In genomic region chr13:66341038-66341437, GRCh38 we compare ENCODE assay signal across 13 cellular contexts.
DNase-seq lines count a peak whose midpoint lies in the region; ATAC-seq and TF ChIP-seq lines count a peak whose summit lies in the region.
"Had no signal": no experiment of that assay in that cellular context is flagged by ENCODE, and none has a peak within 500 bp of the region (broad histone marks: within the 10 kb centered on the region; RNA-seq: fewer than 3 reads in every experiment).

No MANE protein-coding gene starts in this region.

- H4K20me1 ChIP-seq in GM23338 (replicated peaks; ENCODE audit: insufficient read depth) = no peaks in the 10 kb centered on the region
- H4K20me1 ChIP-seq: BLaER1 treated with 17β-estradiol and CSF1 and Interleukin-3, amounts not matched to agents 10 nM and 100 nM had no signal

- H3K27ac ChIP-seq in GM23338 (ENCODE audit: low read depth) = no peak overlapping the region
- H3K27ac ChIP-seq: 22Rv1; BLaER1 treated with 17β-estradiol and CSF1 and Interleukin-3, amounts not matched to agents 10 nM and 100 nM had no signal

- H3K4me2 ChIP-seq in GM23338 = no peak overlapping the region
- H3K4me2 ChIP-seq: BLaER1 treated with 17β-estradiol and CSF1 and Interleukin-3, amounts not matched to agents 10 nM and 100 nM had no signal

- ATAC-seq in GM23338 (no peak), WTC11 (peak; percentile 24; the same call in 1 of the 2 replicates), HG03354 (IDR thresholded peaks at IDR 0.05; ENCODE audit: poor library complexity, severe bottlenecking, unreplicated experiment) (no peak)

- no peaks in the 10 kb centered on the region for H3K36me3 Mint-ChIP-seq in GM23338 (ENCODE audit: low read depth)
- H3K36me3 Mint-ChIP-seq in WTC11 = no peaks in the 10 kb centered on the region
- H3K36me3 Mint-ChIP-seq in nephron (ENCODE audit: low read depth) = no peaks in the 10 kb centered on the region
- no peaks in the 10 kb centered on the region for H3K36me3 Mint-ChIP-seq in progenitor cell of endocrine pancreas (ENCODE audit: insufficient read depth)
- H3K36me3 Mint-ChIP-seq: CD4-positive, CD25-positive, alpha-beta regulatory T cell had no signal

- H3K9me3 Mint-ChIP-seq in GM23338 (no peaks in the 10 kb centered on the region), WTC11 (no peaks in the 10 kb centered on the region), nephron (no peaks in the 10 kb centered on the region), progenitor cell of endocrine pancreas (ENCODE audit: low read depth) (no peaks in the 10 kb centered on the region)

- no peaks in the 10 kb centered on the region for H3K79me2 ChIP-seq in GM23338 (replicated peaks; ENCODE audit: insufficient read depth)

- H3K4me3 Mint-ChIP-seq in GM23338 (no peak overlapping the region), WTC11 (no peak overlapping the region), nephron (no peak overlapping the region), progenitor cell of endocrine pancreas (ENCODE audit: low read depth) (no peak overlapping the region)
- H3K4me3 Mint-ChIP-seq: CD4-positive, CD25-positive, alpha-beta regulatory T cell had no signal

- POLR2A ChIA-PET in WTC11 (lab: Charles Lee) = no interaction called here

- H3K27me3 Mint-ChIP-seq in GM23338 (ENCODE audit: insufficient read depth, low read depth, poor library complexity) (peaks cover 2% of the 10 kb centered on the region), WTC11 (ENCODE audit: low read depth) (no peaks in the 10 kb centered on the region), nephron (ENCODE audit: low read depth) (no peaks in the 10 kb centered on the region), progenitor cell of endocrine pancreas (no peaks in the 10 kb centered on the region)
- H3K27me3 Mint-ChIP-seq: CD4-positive, CD25-positive, alpha-beta regulatory T cell had no signal

- H3F3A ChIP-seq in GM23338 (replicated peaks; ENCODE audit: low read depth) = no peaks in the 10 kb centered on the region

- no peak overlapping the region for H3K4me3 ChIP-seq in GM23338
- H3K4me3 ChIP-seq: BLaER1 treated with 17β-estradiol and CSF1 and Interleukin-3, amounts not matched to agents 10 nM and 100 nM had no signal

- H3K36me3 ChIP-seq in GM23338 (ENCODE audit: insufficient read depth) = no peaks in the 10 kb centered on the region
- H3K36me3 ChIP-seq: BLaER1 treated with 17β-estradiol and CSF1 and Interleukin-3, amounts not matched to agents 10 nM and 100 nM had no signal

- peaks cover 19% of the 10 kb centered on the region; the same call in 1 of the 2 replicates for H3K4me1 ChIP-seq in GM23338 (ENCODE audit: insufficient read depth)
- H3K4me1 ChIP-seq: BLaER1 treated with 17β-estradiol and CSF1 and Interleukin-3, amounts not matched to agents 10 nM and 100 nM had no signal

- H3K9me2 ChIP-seq in GM23338 (ENCODE audit: insufficient read depth) = no peaks in the 10 kb centered on the region

- CTCF ChIA-PET in WTC11 (lab: Charles Lee) = no interaction called here

- no peaks in the 10 kb centered on the region for H3K27me3 ChIP-seq in GM23338 (ENCODE audit: insufficient read depth)
- H3K27me3 ChIP-seq: BLaER1 treated with 17β-estradiol and CSF1 and Interleukin-3, amounts not matched to agents 10 nM and 100 nM had no signal

- peak overlapping the region; percentile 90; the same call in 1 of the 2 replicates for H2AFZ ChIP-seq in GM23338

- no peak overlapping the region for H3K27ac Mint-ChIP-seq in GM23338
- no peak overlapping the region for H3K27ac Mint-ChIP-seq in WTC11
- H3K27ac Mint-ChIP-seq in nephron = peak overlapping the region; percentile 60 to 74 (median 66)
- H3K27ac Mint-ChIP-seq in progenitor cell of endocrine pancreas = peak overlapping the region; percentile 87
- H3K27ac Mint-ChIP-seq: CD4-positive, CD25-positive, alpha-beta regulatory T cell had no signal

- TF ChIP-seq CTCF in GM23338 (conservative IDR thresholded peaks at IDR 0.05; ENCODE audit: low read depth in 2 of 2) (no peak), WTC11 (IDR thresholded peaks at IDR 0.05) (no peak), nephron (IDR thresholded peaks at IDR 0.05; ENCODE audit: unreplicated experiment in 3 of 3) (no peak), progenitor cell of endocrine pancreas (IDR thresholded peaks at IDR 0.05; ENCODE audit: unreplicated experiment) (no peak)

- DNase-seq in GM23338 (ENCODE audit: low spot score) (peak; percentile 9), WTC11 (ENCODE audit: low spot score) (no peak), progenitor cell of endocrine pancreas (ENCODE audit: low spot score, unreplicated experiment) (no peak), Ammon's horn (ENCODE audit: low spot score) (no peak), SW480 (ENCODE audit: low spot score) (no peak)
- DNase-seq: Calu3; CD4-positive, CD25-positive, alpha-beta regulatory T cell; DMS 273 treated with DMSO at 0.1 percent for 48 hours; H7 had no signal

- H3K4me1 Mint-ChIP-seq in GM23338 = peaks cover 15% of the 10 kb centered on the region; the same call in 2 of the 3 replicates
- peaks cover 15% of the 10 kb centered on the region for H3K4me1 Mint-ChIP-seq in WTC11
- H3K4me1 Mint-ChIP-seq in nephron = peaks cover 43% of the 10 kb centered on the region
- H3K4me1 Mint-ChIP-seq in progenitor cell of endocrine pancreas (ENCODE audit: low read depth) = peaks cover 29% of the 10 kb centered on the region
- H3K4me1 Mint-ChIP-seq: CD4-positive, CD25-positive, alpha-beta regulatory T cell had no signal

TF ChIP-seq in WTC11, 78 proteins besides CTCF, POLR2A, EP300 and RAD21 (continues in another document):
- TF ChIP-seq CDX4 (CRISPR knock-in tag; IDR thresholded peaks at IDR 0.05; ENCODE audit: borderline replicate concordance) = no peak
- TF ChIP-seq NR1H2 (CRISPR knock-in tag; IDR thresholded peaks at IDR 0.05) = no peak
- no peak for TF ChIP-seq ZNF232 (CRISPR knock-in tag; IDR thresholded peaks at IDR 0.05)
- no peak for TF ChIP-seq TEAD1 (CRISPR knock-in tag; IDR thresholded peaks at IDR 0.05)
- TF ChIP-seq ZNF532 (CRISPR knock-in tag; IDR thresholded peaks at IDR 0.05; ENCODE audit: borderline replicate concordance) = no peak

Comparison
In these comparisons a context has a peak if more than half of its experiments do, and no peak if none do; other contexts are left out.
1. H3K27ac Mint-ChIP-seq: peak in nephron (3 of 3) and progenitor cell of endocrine pancreas (single experiment); none in GM23338 (single experiment) and WTC11 (single experiment).